20 cellular contexts compared by ENCODE assay signal in genomic region chr14:48814562-48814961, GRCh38.
A peak's percentile ranks its signal among the peaks of the same experiment; 100 is the strongest.
DNase-seq lines count a peak whose midpoint lies in the region; ATAC-seq and TF ChIP-seq lines count a peak whose summit lies in the region.
"Had no signal": no experiment of that assay in that cellular context is flagged by ENCODE, and none has a peak within 500 bp of the region (broad histone marks: within the 10 kb centered on the region; RNA-seq: fewer than 3 reads in every experiment).

No MANE protein-coding gene starts in this region.

- DNase-seq in NCI-H748 (lab: John Stamatoyannopoulos, UW; ENCODE audit: unreplicated experiment), result peak; percentile 3
- DNase-seq in NCI-H748 treated with DMSO at 0.1 percent for 48 hours (lab: John Stamatoyannopoulos, UW), result no peak
- DNase-seq in activated T-cell treated with anti-CD3 and anti-CD28 coated beads, Interleukin-2, amount 50 U/mL, for 1 hour, result no peak
- no peak for DNase-seq in kidney glomerular epithelial cell (lab: John Stamatoyannopoulos, UW)
- DNase-seq: CD4-positive, alpha-beta T cell; HFFc6; MV-4-11; NCI-H1417 treated with DMSO at 0.1 percent for 48 hours; NCI-H1694 treated with DMSO at 0.1 percent for 48 hours; NCI-H2081; NCI-H524 treated with DMSO at 0.1 percent for 48 hours; SHP77 treated with DMSO at 0.1 percent for 48 hours; SW 1271 had no signal

- peak; percentile 56 for TF ChIP-seq CTCF in LNCAP (IDR thresholded peaks at IDR 0.05)
- TF ChIP-seq CTCF in SU-DHL-6 (IDR thresholded peaks at IDR 0.05; ENCODE audit: insufficient read depth, low read length, poor library complexity, severe bottlenecking), result no peak

- no peak for ATAC-seq in GM21360 (IDR thresholded peaks at IDR 0.05; ENCODE audit: unreplicated experiment)
- ATAC-seq: Panc1 had no signal

- H3K4me3 ChIP-seq in SU-DHL-6 (ENCODE audit: insufficient read depth, low read length, poor library complexity, severe bottlenecking), result no peak overlapping the region
- H3K4me3 ChIP-seq: BLaER1, HAP-1 had no signal

- no peaks in the 10 kb centered on the region for H4K20me1 ChIP-seq in SU-DHL-6 (ENCODE audit: low read depth, low read length)
- H4K20me1 ChIP-seq: BLaER1 had no signal

- no peaks in the 10 kb centered on the region for H3K27me3 ChIP-seq in SU-DHL-6 (ENCODE audit: low read length)
- H3K27me3 ChIP-seq: BLaER1 had no signal

- H3K4me2 ChIP-seq in SU-DHL-6 (ENCODE audit: low read depth, low read length, poor library complexity, severe bottlenecking), result no peak overlapping the region
- H3K4me2 ChIP-seq: BLaER1, KMS-11 had no signal

- no peaks in the 10 kb centered on the region for H3K36me3 ChIP-seq in SU-DHL-6 (ENCODE audit: low read length)
- H3K36me3 ChIP-seq: BLaER1, HAP-1 had no signal

- no peak overlapping the region for H3K9ac ChIP-seq in SU-DHL-6 (ENCODE audit: low read length)
- H3K9ac ChIP-seq: BLaER1, KMS-11 had no signal

- H3F3A ChIP-seq in SU-DHL-6 (ENCODE audit: insufficient read depth), result no peaks in the 10 kb centered on the region

- peak overlapping the region; percentile 67 for H2AFZ ChIP-seq in SU-DHL-6 (ENCODE audit: low read depth, low read length, severe bottlenecking)

- no peaks in the 10 kb centered on the region for H3K79me2 ChIP-seq in SU-DHL-6 (ENCODE audit: insufficient read depth, low read length)

- no peaks in the 10 kb centered on the region for H3K9me2 ChIP-seq in SU-DHL-6 (replicated peaks; ENCODE audit: insufficient read depth, low read length)

- H3K9me3 ChIP-seq in SU-DHL-6 (ENCODE audit: insufficient read depth, low read length), result no peaks in the 10 kb centered on the region
- H3K9me3 ChIP-seq: BLaER1, HAP-1 had no signal

- H3K27ac ChIP-seq in SU-DHL-6 (ENCODE audit: low read depth, low read length), result no peak overlapping the region
- H3K27ac ChIP-seq: BLaER1, KMS-11 had no signal
